In the genomic region with DNA sequence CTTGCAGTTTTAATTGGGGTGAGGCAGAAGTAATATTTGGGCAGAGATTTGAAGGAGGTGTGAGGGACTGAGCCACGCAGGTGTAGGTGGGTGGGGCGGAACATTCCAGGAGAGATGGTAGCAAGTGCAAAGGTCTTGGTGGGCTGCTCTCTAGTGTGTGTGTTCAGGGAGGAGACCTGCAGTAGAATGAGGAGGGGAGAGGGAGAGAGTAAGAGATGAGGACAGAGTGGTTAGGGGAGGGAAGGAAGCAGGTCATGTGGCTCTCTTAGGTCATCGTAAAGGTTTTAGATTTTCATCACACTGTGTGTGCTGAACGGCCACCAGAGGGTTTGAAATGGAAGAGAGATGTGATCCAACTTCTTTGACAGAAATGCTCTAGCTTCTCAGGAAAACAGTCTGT, we compare ENCODE assay signal across 16 cellular contexts.
"Had no signal": no experiment of that assay in that cellular context is flagged by ENCODE, and none has a peak within 500 bp of the region (broad histone marks: within the 10 kb centered on the region; RNA-seq: fewer than 3 reads in every experiment).

No MANE protein-coding gene starts in this region.

- H3K36me3 Mint-ChIP-seq: activated CD4-positive, alpha-beta memory T cell treated with anti-CD3 and anti-CD28 coated beads for 36 hours; activated naive CD4-positive, alpha-beta T cell treated with anti-CD3 and anti-CD28 coated beads, Interleukin-2, amount 50 U/mL, for 72 hours; natural killer cell had no signal

- H3K9me3 ChIP-seq: testis had no signal

- FAIRE-seq: TTC549 had no signal

- ATAC-seq: activated CD4-positive, CD25-positive, alpha-beta regulatory T cell treated with anti-CD3 and anti-CD28 coated beads, Interleukin-2, amount 50 U/mL, for 24 hours; activated naive CD4-positive, alpha-beta T cell treated with anti-CD3 and anti-CD28 coated beads, Interleukin-2, amount 50 U/mL, for 72 hours; activated T-cell treated with anti-CD3 and anti-CD28 coated beads, Interleukin-2, amount 50 U/mL, for 4 hours; left cardiac atrium had no signal

- DNase-seq: activated CD4-positive, alpha-beta memory T cell treated with anti-CD3 and anti-CD28 coated beads for 36 hours; activated effector memory CD4-positive, alpha-beta T cell treated with anti-CD3 and anti-CD28 coated beads, Interleukin-2, amount 50 U/mL, for 16 hours; activated T-cell treated with anti-CD3 and anti-CD28 coated beads, Interleukin-2, amount 50 U/mL, for 4 hours; amniotic stem cell; left cardiac atrium; natural killer cell; occipital lobe; stimulated activated CD4-positive, alpha-beta T cell treated with anti-CD3 and anti-CD28 coated beads, Interleukin-4, amount 100 ng/mL, for 1 hour; T-helper 2 cell; testis had no signal

- H3K27ac Mint-ChIP-seq: activated CD4-positive, alpha-beta memory T cell treated with anti-CD3 and anti-CD28 coated beads for 36 hours; activated naive CD4-positive, alpha-beta T cell treated with anti-CD3 and anti-CD28 coated beads, Interleukin-2, amount 50 U/mL, for 72 hours; dendritic cell treated with granulocyte-macrophage colony-stimulating factor and Interleukin-4, amounts not matched to agents 40 ng/mL and 50 ng/mL, for 4 days; natural killer cell; stimulated activated naive CD8-positive, alpha-beta T cell treated with anti-CD3 and anti-CD28 coated beads, Interleukin-15, Interleukin-2, amounts not matched to agents 100 ng/mL and 50 ng/mL, for 24 hours had no signal

- H3K27me3 Mint-ChIP-seq: brain had no signal

- H3K9me3 Mint-ChIP-seq: activated CD4-positive, alpha-beta memory T cell treated with anti-CD3 and anti-CD28 coated beads for 36 hours; activated naive CD4-positive, alpha-beta T cell treated with anti-CD3 and anti-CD28 coated beads, Interleukin-2, amount 50 U/mL, for 72 hours; activated T-cell treated with anti-CD3 and anti-CD28 coated beads, Interleukin-2, amount 50 U/mL, for 4 hours; dendritic cell treated with granulocyte-macrophage colony-stimulating factor and Interleukin-4, amounts not matched to agents 40 ng/mL and 50 ng/mL, for 4 days; natural killer cell; stimulated activated naive CD8-positive, alpha-beta T cell treated with anti-CD3 and anti-CD28 coated beads, Interleukin-15, Interleukin-2, amounts not matched to agents 100 ng/mL and 50 ng/mL, for 24 hours had no signal

- H3K4me3 Mint-ChIP-seq: activated CD4-positive, alpha-beta memory T cell treated with anti-CD3 and anti-CD28 coated beads for 36 hours; activated T-cell treated with anti-CD3 and anti-CD28 coated beads, Interleukin-2, amount 50 U/mL, for 4 hours; dendritic cell treated with granulocyte-macrophage colony-stimulating factor and Interleukin-4, amounts not matched to agents 40 ng/mL and 50 ng/mL, for 4 days; natural killer cell; stimulated activated naive CD8-positive, alpha-beta T cell treated with anti-CD3 and anti-CD28 coated beads, Interleukin-15, Interleukin-2, amounts not matched to agents 100 ng/mL and 50 ng/mL, for 24 hours had no signal

- H3K27me3 ChIP-seq: testis had no signal

- H3K4me3 ChIP-seq: testis had no signal

- H3K27ac ChIP-seq: testis had no signal

- H3K4me1 Mint-ChIP-seq: natural killer cell had no signal

- H3K4me1 ChIP-seq: testis had no signal
